ENCODE assay signal across 1 cellular context in genomic region chr2:215868886-215869285, GRCh38.
TF ChIP-seq lines count a peak whose summit lies in the region.

No MANE protein-coding gene starts in this region.

TF ChIP-seq in IMR-90, 13 proteins besides CTCF, POLR2A, EP300 and RAD21 (continued from another document):
- no peak for TF ChIP-seq CEBPB (IDR thresholded peaks at IDR 0.05; ENCODE audit: low read depth, low read length)
- TF ChIP-seq BHLHE40 (IDR thresholded peaks at IDR 0.05; ENCODE audit: low read depth, low read length), result no peak
- TF ChIP-seq ELK1 (IDR thresholded peaks at IDR 0.05; ENCODE audit: borderline replicate concordance, low read depth, low read length), result no peak
- TF ChIP-seq MAZ (IDR thresholded peaks at IDR 0.05; ENCODE audit: borderline replicate concordance, low read depth, low read length), result no peak
- no peak for TF ChIP-seq MAFK (IDR thresholded peaks at IDR 0.05; ENCODE audit: low read depth, low read length)
- no peak for TF ChIP-seq RCOR1 (IDR thresholded peaks at IDR 0.05; ENCODE audit: insufficient replicate concordance, low read length)
